Comparison of ENCODE assay signal across 18 cellular contexts in genomic region chr11:27596388-27596787, GRCh38.
DNase-seq lines count a peak whose midpoint lies in the region; ATAC-seq, FAIRE-seq and TF ChIP-seq lines count a peak whose summit lies in the region.
"Had no signal": no experiment of that assay in that cellular context is flagged by ENCODE, and none has a peak within 500 bp of the region (broad histone marks: within the 10 kb centered on the region; RNA-seq: fewer than 3 reads in every experiment).

No MANE protein-coding gene starts in this region.

- H3K27ac Mint-ChIP-seq in activated T-cell treated with anti-CD3 and anti-CD28 coated beads, Interleukin-2, amount 50 U/mL, for 72 hours, result no peak overlapping the region
- H3K27ac Mint-ChIP-seq: H9 had no signal

- no peaks in the 10 kb centered on the region for H3K27me3 Mint-ChIP-seq in activated T-cell treated with anti-CD3 and anti-CD28 coated beads, Interleukin-2, amount 50 U/mL, for 72 hours (ENCODE audit: low read depth)
- H3K27me3 Mint-ChIP-seq: CD4-positive, alpha-beta memory T cell had no signal

- peaks cover 0 to 3% of the 10 kb centered on the region in 2 donors for H3K36me3 Mint-ChIP-seq in activated T-cell treated with anti-CD3 and anti-CD28 coated beads, Interleukin-2, amount 50 U/mL, for 72 hours (ENCODE audit: insufficient read depth in 2 of 2)

- no peak overlapping the region for H4K5ac ChIP-seq in H1 (ENCODE audit: insufficient read length, low read depth, low read length)

- TF ChIP-seq EP300 in H1 (IDR thresholded peaks at IDR 0.05; ENCODE audit: borderline replicate concordance in 1 of 2, low read depth in 2 of 2, low read length in 2 of 2) (no peak), esophagus muscularis mucosa (IDR thresholded peaks at IDR 0.05) (no peak)

- no peak overlapping the region for H3K14ac ChIP-seq in H1 (ENCODE audit: insufficient read length)

- CTCF ChIA-PET in H1 (lab: Charles Lee; ENCODE audit: partially characterized antibody), result no interaction called here

- TF ChIP-seq CTCF in H1 (IDR thresholded peaks at IDR 0.05; ENCODE audit: control extremely low read depth in 1 of 3, insufficient read depth in 1 of 3, low read depth in 1 of 3, low read length in 3 of 3) (no peak), esophagus muscularis mucosa (IDR thresholded peaks at IDR 0.05) (no peak)

- no peaks in the 10 kb centered on the region for H3K79me2 ChIP-seq in H1 (ENCODE audit: control insufficient read depth in 1 of 2, insufficient read depth in 2 of 2, low read length in 2 of 2)

- H3K79me1 ChIP-seq in H1 (ENCODE audit: low read depth, low read length), result no peaks in the 10 kb centered on the region

- no peak overlapping the region for H3K9ac ChIP-seq in H1 (replicated peaks in 1 of 4; ENCODE audit: extremely low read depth in 1 of 4, low read depth in 3 of 4, low read length in 3 of 4)
- H3K9ac ChIP-seq: GM23248 had no signal

- H3K27me3 ChIP-seq in H7 (ENCODE audit: control insufficient read depth, insufficient read depth, low read length), result no peaks in the 10 kb centered on the region
- H3K27me3 ChIP-seq in H1 (replicated peaks in 1 of 4; ENCODE audit: control insufficient read depth in 3 of 4, extremely low read depth in 1 of 4, insufficient read depth in 3 of 4, low read length in 3 of 4), result peaks cover 0 to 2% (median 0%) of the 10 kb centered on the region in 4 experiments; a peak in 1 of 7 replicates
- H3K27me3 ChIP-seq in esophagus muscularis mucosa, result no peaks in the 10 kb centered on the region

- no peak overlapping the region for H3K4me3 Mint-ChIP-seq in activated T-cell treated with anti-CD3 and anti-CD28 coated beads, Interleukin-2, amount 50 U/mL, for 72 hours
- H3K4me3 Mint-ChIP-seq: CD4-positive, alpha-beta memory T cell; H9 had no signal

- no peak for FAIRE-seq in H1 (lab: Jason Lieb, UNC)
- FAIRE-seq: GM12878, GM19239 had no signal

- no peak overlapping the region for H2BK15ac ChIP-seq in H1 (ENCODE audit: low read length)

- TF ChIP-seq RAD21 in H1 (IDR thresholded peaks at IDR 0.05 in 1 of 2, conservative IDR thresholded peaks at IDR 0.05 in 1 of 2; ENCODE audit: low read depth in 2 of 2, low read length in 2 of 2), result no peak

- intact Hi-C loops in esophagus muscularis mucosa (cut with DNase I), result no loop called here

- no peaks in the 10 kb centered on the region for H3K4me1 Mint-ChIP-seq in activated T-cell treated with anti-CD3 and anti-CD28 coated beads, Interleukin-2, amount 50 U/mL, for 72 hours (ENCODE audit: low read depth)
- H3K4me1 Mint-ChIP-seq: CD4-positive, alpha-beta memory T cell had no signal

- H2BK20ac ChIP-seq in H1 (ENCODE audit: low read length), result no peak overlapping the region

- H2BK120ac ChIP-seq in H1 (replicated peaks; ENCODE audit: low read depth, low read length), result no peak overlapping the region

- H3K9me3 Mint-ChIP-seq in activated T-cell treated with anti-CD3 and anti-CD28 coated beads, Interleukin-2, amount 50 U/mL, for 72 hours, result peaks cover 0 to 3% of the 10 kb centered on the region in 2 donors

- H3K4me3 ChIP-seq in H7 (ENCODE audit: insufficient read depth, low read depth, low read length) (no peak overlapping the region), H1 (ENCODE audit: extremely low read depth in 1 of 4, insufficient read depth in 2 of 4, low read depth in 3 of 4, low read length in 4 of 4) (no peak overlapping the region), esophagus muscularis mucosa (no peak overlapping the region)
- H3K4me3 ChIP-seq: GM12878, GM23248 had no signal

- no peak for ATAC-seq in activated T-cell treated with anti-CD3 and anti-CD28 coated beads, Interleukin-2, amount 50 U/mL, for 72 hours (replicated peaks in 1 of 2)
- ATAC-seq: GM12878, HCT116 had no signal

- H4K20me1 ChIP-seq in H1 (replicated peaks in 1 of 2; ENCODE audit: control insufficient read depth in 1 of 2, insufficient read depth in 2 of 2, low read length in 2 of 2), result no peaks in the 10 kb centered on the region

- H3K9me3 ChIP-seq in H1 (ENCODE audit: insufficient read depth in 2 of 2, low read depth in 1 of 2, low read length in 1 of 2), result no peaks in the 10 kb centered on the region
- H3K9me3 ChIP-seq in esophagus muscularis mucosa, result no peaks in the 10 kb centered on the region

- no peaks in the 10 kb centered on the region for H3K23me2 ChIP-seq in H1 (ENCODE audit: low read depth, low read length)

- H3K23ac ChIP-seq in H1 (ENCODE audit: insufficient read length), result no peak overlapping the region

- H3K27ac ChIP-seq in H1 (ENCODE audit: low read depth, low read length) (no peak overlapping the region), esophagus muscularis mucosa (replicated peaks in 1 of 4) (no peak overlapping the region)
- H3K27ac ChIP-seq: GM23248 had no signal

- DNase-seq in H7 (peak; percentile 2), H1 (ENCODE audit: low read depth in 1 of 2, low spot score in 2 of 2) (no peak), iPS-NIHi7 (ENCODE audit: extremely low spot score) (peak; percentile 18), H4 (ENCODE audit: low spot score) (no peak), esophagus muscularis mucosa (ENCODE audit: extremely low spot score) (no peak)
- no peak for DNase-seq in activated T-cell treated with anti-CD3 and anti-CD28 coated beads, Interleukin-2, amount 50 U/mL, for 72 hours
- DNase-seq: C1 segment of cervical spinal cord; Calu3; CD4-positive, alpha-beta memory T cell; COR-L47; DMS53; DND-41; GDM1; GM23248; H9 had no signal

- no peak overlapping the region for H2AFZ ChIP-seq in H1 (ENCODE audit: low read length)
- H2AFZ ChIP-seq: GM23248 had no signal

- no peak overlapping the region for H3K4ac ChIP-seq in H1 (replicated peaks; ENCODE audit: insufficient read length, low read depth, low read length)

- H3K18ac ChIP-seq in H1 (ENCODE audit: extremely low read depth, low read length), result no peak overlapping the region

- H2BK5ac ChIP-seq in H1 (ENCODE audit: low read depth, low read length), result no peak overlapping the region

- H4K8ac ChIP-seq in H1 (ENCODE audit: extremely low read depth, insufficient read depth, low read length), result no peak overlapping the region

- H2BK12ac ChIP-seq in H1 (ENCODE audit: low read depth, low read length), result no peak overlapping the region

- H3K56ac ChIP-seq in H1 (replicated peaks; ENCODE audit: insufficient read length, low read depth, low read length), result no peak overlapping the region

- H3K36me3 ChIP-seq in H7 (replicated peaks; ENCODE audit: control insufficient read depth, insufficient read depth, low read length) (no peaks in the 10 kb centered on the region), H1 (ENCODE audit: control insufficient read depth in 2 of 4, insufficient read depth in 4 of 4, low read length in 3 of 4) (no peaks in the 10 kb centered on the region), esophagus muscularis mucosa (no peaks in the 10 kb centered on the region)

- no peak for TF ChIP-seq POLR2A in H1 (IDR thresholded peaks at IDR 0.05; ENCODE audit: control extremely low read depth in 1 of 2, low read depth in 2 of 2, low read length in 2 of 2)
- TF ChIP-seq POLR2A in esophagus muscularis mucosa (IDR thresholded peaks at IDR 0.05; ENCODE audit: low read depth), result no peak

- no peak overlapping the region for H4K91ac ChIP-seq in H1 (replicated peaks; ENCODE audit: insufficient read length, low read length)

- peaks cover 0 to 5% (median 0%) of the 10 kb centered on the region in 4 experiments; a peak in 1 of 7 replicates for H3K4me1 ChIP-seq in H1 (replicated peaks in 1 of 4; ENCODE audit: control insufficient read depth in 3 of 4, insufficient read depth in 4 of 4, low read length in 3 of 4)
- H3K4me1 ChIP-seq in esophagus muscularis mucosa, result no peaks in the 10 kb centered on the region

- H3K4me2 ChIP-seq in H1 (ENCODE audit: insufficient read depth in 1 of 2, low read depth in 2 of 2, low read length in 2 of 2), result no peak overlapping the region

- POLR2A ChIA-PET in H1 (lab: Charles Lee; ENCODE audit: partially characterized antibody), result interaction anchor here (0.6 to 1.2 kb wide), 2 partner anchors 8 to 22 kb away, joined by 3 to 5 read pairs; no protein-coding TSS in a partner anchor

- WGBS in H1 (ENCODE audit: extremely low coverage in 1 of 2, insufficient coverage in 1 of 2, insufficient read length in 1 of 2, insufficient replicate concordance in 2 of 2, low coverage in 1 of 2, low lambda C conversion rate in 2 of 2, missing lambda C conversion rate in 1 of 2), 2 experiments, result 73% methylated on average over 4 of the region's 4 CpGs; no CpG with 5 or more reads in 1 of the 2 experiments
- 70% methylated on average over 4 of the region's 4 CpGs for WGBS in esophagus muscularis mucosa

- H2AK5ac ChIP-seq in H1 (ENCODE audit: low read depth, low read length), result no peak overlapping the region

TF ChIP-seq in H1, 55 proteins besides CTCF, POLR2A, EP300 and RAD21:
- TF ChIP-seq KDM5A (IDR thresholded peaks at IDR 0.05; ENCODE audit: low read length), result no peak
- no peak for TF ChIP-seq GTF2F1 (IDR thresholded peaks at IDR 0.05; ENCODE audit: borderline replicate concordance, low read depth, low read length)
- TF ChIP-seq SIRT6 (IDR thresholded peaks at IDR 0.05; ENCODE audit: low read length), result no peak
- TF ChIP-seq TEAD4 (IDR thresholded peaks at IDR 0.05; ENCODE audit: low read depth, low read length), result 0 out of 2 replicates have a peak, but pooled peaks have one; percentile 55
- no peak for TF ChIP-seq RNF2 (IDR thresholded peaks at IDR 0.05; ENCODE audit: borderline replicate concordance, low read depth, low read length, missing control alignments, poor library complexity, severe bottlenecking)
- TF ChIP-seq EGR1 (IDR thresholded peaks at IDR 0.05; ENCODE audit: borderline replicate concordance, low read depth, low read length), result no peak
- TF ChIP-seq JUN (IDR thresholded peaks at IDR 0.05; ENCODE audit: low read depth, low read length), result no peak
- TF ChIP-seq CTBP2 (IDR thresholded peaks at IDR 0.05; ENCODE audit: borderline replicate concordance, insufficient read depth, insufficient read length, low read length), result no peak

Comparison
In these comparisons a context has a peak if more than half of its experiments do, and no peak if none do; other contexts are left out.
1. DNase-seq: peak in H7 (single experiment) and iPS-NIHi7 (single experiment); none in H1 (0 of 2), H4 (single experiment), activated T-cell treated with anti-CD3 and anti-CD28 coated beads, Interleukin-2, amount 50 U/mL, for 72 hours (0 of 2) and esophagus muscularis mucosa (single experiment).